In the genomic region with DNA sequence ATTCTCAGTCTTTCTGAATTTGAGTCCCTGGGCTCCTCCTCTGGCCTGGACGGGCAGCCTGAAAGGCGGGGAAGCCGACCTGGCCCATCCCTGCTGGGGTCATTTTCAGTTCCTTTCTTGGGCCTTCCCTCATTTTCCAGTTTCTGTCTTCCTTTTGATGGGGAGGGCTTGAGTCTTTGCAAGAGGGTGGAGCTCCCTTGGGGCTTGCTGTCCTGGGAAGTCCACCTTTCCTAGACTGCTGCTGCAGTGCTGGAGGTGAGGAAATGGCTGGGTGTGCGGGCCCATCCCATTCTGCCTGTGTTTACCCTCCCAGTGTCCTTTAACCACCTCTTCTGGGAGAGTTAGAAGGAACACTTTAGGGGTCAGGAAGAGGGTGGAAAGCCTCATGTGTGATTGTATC, we compare ENCODE assay signal across 9 cellular contexts. TPM values are rescaled to one million over a fixed set of nuclear protein-coding genes. Genes with fewer than 3 reads are reported as not detected.
DNase-seq lines count a peak whose midpoint lies in the region; ATAC-seq and TF ChIP-seq lines count a peak whose summit lies in the region.
"Had no signal": no experiment of that assay in that cellular context is flagged by ENCODE, and none has a peak within 500 bp of the region (broad histone marks: within the 10 kb centered on the region; RNA-seq: fewer than 3 reads in every experiment).

No MANE protein-coding gene starts in this region.

- no peaks in the 10 kb centered on the region for H3K9me3 ChIP-seq in uterus

- H3K27ac Mint-ChIP-seq in activated naive CD8-positive, alpha-beta T cell = no peak overlapping the region
- no peak overlapping the region for H3K27ac Mint-ChIP-seq in activated naive CD8-positive, alpha-beta T cell treated with anti-CD3 and anti-CD28 coated beads for 36 hours
- no peak overlapping the region for H3K27ac Mint-ChIP-seq in central memory CD8-positive, alpha-beta T cell (ENCODE audit: low read depth)
- peak overlapping the region; percentile 82 for H3K27ac Mint-ChIP-seq in mesothelial cell of epicardium

- no peak for ATAC-seq in central memory CD8-positive, alpha-beta T cell (replicated peaks; ENCODE audit: extremely low read depth, poor library complexity, severe bottlenecking)
- ATAC-seq in HG03135 (IDR thresholded peaks at IDR 0.05; ENCODE audit: unreplicated experiment) = no peak
- ATAC-seq in HG03139 (IDR thresholded peaks at IDR 0.05; ENCODE audit: unreplicated experiment) = no peak

- peak overlapping the region; percentile 85 to 87 for H3K27ac ChIP-seq in uterus

- no peaks in the 10 kb centered on the region for H3K9me3 Mint-ChIP-seq in activated naive CD8-positive, alpha-beta T cell (ENCODE audit: low read depth)
- H3K9me3 Mint-ChIP-seq in activated naive CD8-positive, alpha-beta T cell treated with anti-CD3 and anti-CD28 coated beads for 36 hours = no peaks in the 10 kb centered on the region
- no peaks in the 10 kb centered on the region for H3K9me3 Mint-ChIP-seq in central memory CD8-positive, alpha-beta T cell
- H3K9me3 Mint-ChIP-seq in mesothelial cell of epicardium = no peaks in the 10 kb centered on the region

- DNase-seq in activated naive CD8-positive, alpha-beta T cell treated with anti-CD3 and anti-CD28 coated beads for 36 hours = no peak
- DNase-seq in central memory CD8-positive, alpha-beta T cell (ENCODE audit: low spot score in 2 of 2) = no peak
- DNase-seq in mesothelial cell of epicardium (ENCODE audit: low spot score in 2 of 2, unreplicated experiment in 2 of 2) = no peak
- DNase-seq in uterus = no peak
- DNase-seq in NCI-H146 treated with DMSO at 0.1 percent for 48 hours (lab: John Stamatoyannopoulos, UW; ENCODE audit: unreplicated experiment) = no peak
- DNase-seq: dorsolateral prefrontal cortex had no signal

- no peak for TF ChIP-seq CTCF in mesothelial cell of epicardium (IDR thresholded peaks at IDR 0.05; ENCODE audit: unreplicated experiment)
- no peak for TF ChIP-seq CTCF in uterus (IDR thresholded peaks at IDR 0.05)

- H3K4me3 Mint-ChIP-seq in activated naive CD8-positive, alpha-beta T cell = peak overlapping the region; percentile 61
- no peak overlapping the region for H3K4me3 Mint-ChIP-seq in activated naive CD8-positive, alpha-beta T cell treated with anti-CD3 and anti-CD28 coated beads for 36 hours
- H3K4me3 Mint-ChIP-seq in central memory CD8-positive, alpha-beta T cell = peak overlapping the region; percentile 69
- peak overlapping the region; percentile 80 for H3K4me3 Mint-ChIP-seq in mesothelial cell of epicardium

- no peaks in the 10 kb centered on the region for H3K36me3 ChIP-seq in uterus

- H3K4me1 Mint-ChIP-seq in activated naive CD8-positive, alpha-beta T cell (ENCODE audit: low read depth) = no peaks in the 10 kb centered on the region
- H3K4me1 Mint-ChIP-seq in activated naive CD8-positive, alpha-beta T cell treated with anti-CD3 and anti-CD28 coated beads for 36 hours = no peaks in the 10 kb centered on the region
- H3K4me1 Mint-ChIP-seq in central memory CD8-positive, alpha-beta T cell = no peaks in the 10 kb centered on the region
- peaks cover 32% of the 10 kb centered on the region for H3K4me1 Mint-ChIP-seq in mesothelial cell of epicardium

- intact Hi-C loops in uterus (cut with DNase I; ENCODE audit: low total_unique reads) = no loop called here

- H3K4me3 ChIP-seq in uterus = no peak overlapping the region

- H3K36me3 Mint-ChIP-seq in activated naive CD8-positive, alpha-beta T cell = no peaks in the 10 kb centered on the region
- H3K36me3 Mint-ChIP-seq in activated naive CD8-positive, alpha-beta T cell treated with anti-CD3 and anti-CD28 coated beads for 36 hours = no peaks in the 10 kb centered on the region
- no peaks in the 10 kb centered on the region for H3K36me3 Mint-ChIP-seq in central memory CD8-positive, alpha-beta T cell (ENCODE audit: insufficient read depth)
- H3K36me3 Mint-ChIP-seq in mesothelial cell of epicardium = no peaks in the 10 kb centered on the region

- H3K27me3 Mint-ChIP-seq in activated naive CD8-positive, alpha-beta T cell = peaks cover 7% of the 10 kb centered on the region
- H3K27me3 Mint-ChIP-seq in activated naive CD8-positive, alpha-beta T cell treated with anti-CD3 and anti-CD28 coated beads for 36 hours = peaks cover 34% of the 10 kb centered on the region
- H3K27me3 Mint-ChIP-seq in central memory CD8-positive, alpha-beta T cell = no peaks in the 10 kb centered on the region
- no peaks in the 10 kb centered on the region for H3K27me3 Mint-ChIP-seq in mesothelial cell of epicardium (ENCODE audit: low read depth)

- H3K4me1 ChIP-seq in uterus = no peaks in the 10 kb centered on the region

- no peak for TF ChIP-seq POLR2A in uterus (IDR thresholded peaks at IDR 0.05)

- no peaks in the 10 kb centered on the region for H3K27me3 ChIP-seq in uterus
- H3K27me3 ChIP-seq: dorsolateral prefrontal cortex had no signal

RNA-seq across cellular contexts. Expression of a gene that starts 40.4 kb away (rescaled TPM):
- not detected for total RNA-seq in activated naive CD8-positive, alpha-beta T cell treated with anti-CD3 and anti-CD28 coated beads for 36 hours
- total RNA-seq in mesothelial cell of epicardium (3.9 to 4.5 TPM (median 4.0 TPM) in 3 replicates), uterus (10 to 100 TPM in 3 of 4 donors, 1 to 10 TPM in 1; 4.7 to 61.0 (median 18.1) TPM)
